Comparison of ENCODE assay signal across 1 cellular context in genomic region chr1:247060771-247061170, GRCh38.
A peak's percentile ranks its signal among the peaks of the same experiment; 100 is the strongest.
TF ChIP-seq lines count a peak whose summit lies in the region.

No MANE protein-coding gene starts in this region.

TF ChIP-seq in HepG2, 621 proteins besides CTCF, POLR2A, EP300 and RAD21:
- TF ChIP-seq SIX1 (CRISPR knock-in tag; IDR thresholded peaks at IDR 0.05; ENCODE audit: borderline replicate concordance) = no peak
- peak; percentile 83 to 90 for TF ChIP-seq MAFK (conservative IDR thresholded peaks at IDR 0.05 in 1 of 2, IDR thresholded peaks at IDR 0.05 in 1 of 2; ENCODE audit: low read length in 2 of 2)
- TF ChIP-seq MAFF (IDR thresholded peaks at IDR 0.05; ENCODE audit: low read depth, low read length) = peak; percentile 88
